In genomic region chr1:218281285-218281684, GRCh38 we compare ENCODE assay signal across 22 cellular contexts. TPM values are rescaled to one million over a fixed set of nuclear protein-coding genes. Genes with fewer than 3 reads are reported as not detected.
A peak's percentile ranks its signal among the peaks of the same experiment; 100 is the strongest.
DNase-seq lines count a peak whose midpoint lies in the region; ATAC-seq, FAIRE-seq and TF ChIP-seq lines count a peak whose summit lies in the region.
"Had no signal": no experiment of that assay in that cellular context is flagged by ENCODE, and none has a peak within 500 bp of the region (broad histone marks: within the 10 kb centered on the region; RNA-seq: fewer than 3 reads in every experiment).

No MANE protein-coding gene starts in this region.

- in situ Hi-C loops in K562 (cut with MboI), result no loop called here

- no peaks in the 10 kb centered on the region for H3K9me1 ChIP-seq in K562 (ENCODE audit: control insufficient read depth, insufficient read depth, low read length)

- TF ChIP-seq CTCF in HEK293 (tag by site-specific recombination; IDR thresholded peaks at IDR 0.05), result no peak
- no peak for TF ChIP-seq CTCF in NB4 (IDR thresholded peaks at IDR 0.05; ENCODE audit: low read depth, low read length)
- TF ChIP-seq CTCF in K562 (IDR thresholded peaks at IDR 0.05 in 2 of 3, conservative IDR thresholded peaks at IDR 0.05 in 1 of 3; ENCODE audit: insufficient read depth in 2 of 3, low read depth in 1 of 3, low read length in 3 of 3), result peak in 2 of 3 experiments; percentile 32 to 37; a peak in 3 of 6 replicates
- no peak for TF ChIP-seq CTCF in kidney (IDR thresholded peaks at IDR 0.05; ENCODE audit: borderline replicate concordance, extremely low read depth, insufficient read depth)

- H3K79me2 ChIP-seq in K562 (ENCODE audit: control insufficient read depth, insufficient read depth, low read length), result peaks cover 12% of the 10 kb centered on the region

- no peak for TF ChIP-seq EP300 in K562 (IDR thresholded peaks at IDR 0.05; ENCODE audit: low read length)

- H3K36me3 ChIP-seq in HEK293 (ENCODE audit: control insufficient read depth in 2 of 2, insufficient read depth in 1 of 2, low read length in 2 of 2) (no peaks in the 10 kb centered on the region), K562 (ENCODE audit: control insufficient read depth, insufficient read depth, low read length) (peaks cover 2% of the 10 kb centered on the region; the same call in 1 of the 3 replicates), kidney (ENCODE audit: control insufficient read depth in 1 of 2, insufficient read depth in 2 of 2, low read length in 2 of 2) (no peaks in the 10 kb centered on the region)
- H3K36me3 ChIP-seq: BLaER1 treated with 17β-estradiol and CSF1 and Interleukin-3, amounts not matched to agents 10 nM and 100 nM; esophagus squamous epithelium; heart left ventricle; thoracic aorta had no signal

- H3K4me3 ChIP-seq in HEK293 (ENCODE audit: low read depth, low read length) (no peak overlapping the region), NB4 (ENCODE audit: low read depth, low read length) (no peak overlapping the region), K562 (no peak overlapping the region), kidney (ENCODE audit: low read length in 2 of 2) (no peak overlapping the region)
- H3K4me3 ChIP-seq: BLaER1 treated with 17β-estradiol and CSF1 and Interleukin-3, amounts not matched to agents 10 nM and 100 nM; esophagus squamous epithelium; heart left ventricle; thoracic aorta had no signal

- TF ChIP-seq POLR2A in NB4 (IDR thresholded peaks at IDR 0.05; ENCODE audit: extremely low read depth, insufficient read length) (no peak), K562 (conservative IDR thresholded peaks at IDR 0.05) (no peak)

- no peak for FAIRE-seq in K562 (lab: Jason Lieb, UNC)
- no peak for FAIRE-seq in kidney (lab: Jason Lieb, UNC)

- BruUV-seq in K562 (replicated peaks; lab: Mats Ljungman, UMichigan), result no TSS peak

- H3K4me2 ChIP-seq in K562 (ENCODE audit: insufficient read depth, low read length), result no peak overlapping the region
- H3K4me2 ChIP-seq: BLaER1 treated with 17β-estradiol and CSF1 and Interleukin-3, amounts not matched to agents 10 nM and 100 nM had no signal

- H3K9me3 ChIP-seq in HEK293 (ENCODE audit: control insufficient read depth, insufficient read depth, low read depth, low read length), result no peaks in the 10 kb centered on the region
- H3K9me3 ChIP-seq in K562 (replicated peaks; ENCODE audit: control insufficient read depth, insufficient read depth, low read depth, low read length), result 0 out of 2 replicates have a peak, but pooled peaks cover 6% of the 10 kb centered on the region
- H3K9me3 ChIP-seq in kidney (ENCODE audit: control insufficient read depth in 1 of 2, low read length in 2 of 2), result no peaks in the 10 kb centered on the region
- H3K9me3 ChIP-seq: BLaER1 treated with 17β-estradiol and CSF1 and Interleukin-3, amounts not matched to agents 10 nM and 100 nM; esophagus squamous epithelium; thoracic aorta had no signal

- ATAC-seq in K562, result no peak
- ATAC-seq: heart left ventricle; stimulated activated effector memory CD8-positive, alpha-beta T cell treated with anti-CD3 and anti-CD28 coated beads, Interleukin-12 subunit alpha, Interleukin-12 subunit beta, amount 100 ng/mL, for 72 hours had no signal

- no peak overlapping the region for H2AFZ ChIP-seq in K562 (ENCODE audit: low read depth, low read length)

- POLR2A ChIA-PET in HEK293 (lab: Yijun Ruan, JAX), result no interaction called here
- POLR2A ChIA-PET in K562 (lab: Yijun Ruan, JAX), result no interaction called here

- H3K4me1 ChIP-seq in HEK293 (ENCODE audit: control insufficient read depth, insufficient read depth, low read length) (no peaks in the 10 kb centered on the region), K562 (replicated peaks in 1 of 2; ENCODE audit: control insufficient read depth in 2 of 2, insufficient read depth in 2 of 2, low read length in 2 of 2) (peaks cover 2 to 7% of the 10 kb centered on the region in 2 experiments; a peak in 4 of 5 replicates), kidney (ENCODE audit: control insufficient read depth in 1 of 2, insufficient read depth in 1 of 2, low read depth in 1 of 2, low read length in 2 of 2) (peaks cover 0 to 4% of the 10 kb centered on the region in 2 donors)

- 0 out of 4 replicates have a peak, but pooled peaks of 1 of the 2 experiments have one; percentile 16 for TF ChIP-seq RAD21 in K562 (CRISPR knock-in tag; conservative IDR thresholded peaks at IDR 0.05 in 1 of 2, IDR thresholded peaks at IDR 0.05 in 1 of 2)

- H4K20me1 ChIP-seq in K562 (replicated peaks; ENCODE audit: control insufficient read depth, insufficient read depth, low read length), result no peaks in the 10 kb centered on the region

- CTCF ChIA-PET in HEK293 (lab: Yijun Ruan, JAX), result interaction anchor here (0.7 to 1.4 kb wide), 3 partner anchors 18 to 21 kb away, joined by 3 to 7 read pairs (median 7); no protein-coding TSS in a partner anchor
- CTCF ChIA-PET in K562 (lab: Yijun Ruan, JAX; ENCODE audit: low intra/inter-chr PET ratio), result no interaction called here

- DNase-seq in DMS53 treated with DMSO at 0.1 percent for 48 hours (lab: John Stamatoyannopoulos, UW; ENCODE audit: unreplicated experiment) (peak; percentile 6), NB4 (ENCODE audit: low read depth) (peak; percentile 13), K562 (ENCODE audit: extremely low read depth in 1 of 4, low spot score in 3 of 4) (no peak), retina (no peak), kidney (no peak), hepatic stellate cell (ENCODE audit: low spot score) (no peak)
- DNase-seq: activated CD4-positive, alpha-beta T cell treated with anti-CD3 and anti-CD28 coated beads, Interleukin-2, amount 10 ng/mL, durations not matched to agents 7 days and 5 days; activated CD8-positive, alpha-beta memory T cell treated with anti-CD3 and anti-CD28 coated beads, Interleukin-2, amount 50 U/mL, for 4 hours; activated gamma-delta T cell; amniotic stem cell; DMS79; esophagus squamous epithelium; H9; heart left ventricle; Karpas-422; NCI-H1694 treated with DMSO at 0.1 percent for 48 hours; NCI-H510A had no signal

- WGBS in K562 (ENCODE audit: insufficient coverage, low coverage, missing lambda C conversion rate), result 6% methylated on average over 4 of the region's 4 CpGs

- H3K9ac ChIP-seq in K562 (ENCODE audit: insufficient read depth in 1 of 2, low read depth in 2 of 2, low read length in 2 of 2) (no peak overlapping the region), kidney (ENCODE audit: low read length in 2 of 2) (no peak overlapping the region)
- H3K9ac ChIP-seq: BLaER1 treated with 17β-estradiol and CSF1 and Interleukin-3, amounts not matched to agents 10 nM and 100 nM had no signal

- H3K27ac ChIP-seq in HEK293 (ENCODE audit: extremely low read depth, low read depth, low read length) (no peak overlapping the region), K562 (ENCODE audit: extremely low read depth, low read depth, low read length) (no peak overlapping the region), kidney (ENCODE audit: low read depth in 2 of 2, low read length in 2 of 2) (no peak overlapping the region)
- H3K27ac ChIP-seq: BLaER1 treated with 17β-estradiol and CSF1 and Interleukin-3, amounts not matched to agents 10 nM and 100 nM; esophagus squamous epithelium; heart left ventricle; RWPE1; thoracic aorta had no signal

- intact Hi-C loops in K562 (cut with micrococcal nuclease) (no loop called here), kidney (cut with DNase I) (no loop called here)

- no peaks in the 10 kb centered on the region for H3K27me3 ChIP-seq in K562 (ENCODE audit: control insufficient read depth in 2 of 2, insufficient read depth in 2 of 2, low read length in 2 of 2)
- H3K27me3 ChIP-seq: BLaER1 treated with 17β-estradiol and CSF1 and Interleukin-3, amounts not matched to agents 10 nM and 100 nM; esophagus squamous epithelium had no signal

TF ChIP-seq in K562, 482 proteins besides CTCF, POLR2A, EP300 and RAD21:
- TF ChIP-seq TRIM28 (IDR thresholded peaks at IDR 0.05) (peak; percentile 56; the same call in 1 of the 2 replicates), E2F5 (CRISPR knock-in tag; IDR thresholded peaks at IDR 0.05) (no peak), CBX3 (IDR thresholded peaks at IDR 0.05; ENCODE audit: borderline replicate concordance in 1 of 2, low read length in 2 of 2) (peak in 1 of 2 experiments; percentile 58; a peak in 1 of 3 replicates), ARID1B (IDR thresholded peaks at IDR 0.05) (no peak)

RNA-seq across cellular contexts. Expression of gene RRP15, which starts 3.8 kb away (rescaled TPM):
- total RNA-seq in K562 (2011; cell fraction: chromatin; rRNA removed; ENCODE audit: low replicate concordance), result 7.8 and 25.2 TPM in 2 replicates
- 4.5 TPM in 2 replicates for total RNA-seq in K562 (2011; cell fraction: nucleolus; rRNA removed)
- 10.2 and 16.1 TPM in 2 replicates for total RNA-seq in K562 (2011; cell fraction: nucleoplasm; rRNA removed)
- total RNA-seq in K562 (2014; rRNA removed) (14.8 and 17.5 TPM in 2 replicates), K562 (2014; rRNA removed; fragmentation: Illumina TruSeq; extraction: Trizol) (58.1 and 72.6 TPM in 2 replicates), K562 (2015; rRNA removed; fragmentation: Illumina TruSeq; extraction: Trizol) (35.8 and 36.9 TPM in 2 replicates), K562 (2021) (42.1 and 42.9 TPM in 2 replicates), kidney (21.4 TPM)
- polyA plus RNA-seq in K562 (2011; rRNA removed) (6.5 and 9.5 TPM in 2 replicates), K562 (2014; fragmentation: Illumina TruSeq; extraction: Trizol) (16.0 and 20.1 TPM in 2 replicates), K562 (2014; fragmentation: Nextera tagmentation; extraction: Ambion mirVana) (10 to 100 TPM; 29.3 to 54.8 TPM), K562 (2014; rRNA removed) (9.2 and 12.5 TPM in 2 replicates), kidney (ENCODE audit: insufficient read depth, low read depth, low replicate concordance) (5.9 TPM)
- 1.2 and 2.4 TPM in 2 replicates for polyA plus RNA-seq in K562 (2011; cell fraction: cytosol; rRNA removed)
- polyA plus RNA-seq in K562 (2011; cell fraction: nucleus; rRNA removed), result 2.6 and 2.9 TPM in 2 replicates
- 10.1 and 17.9 TPM in 2 replicates for polyA plus RNA-seq in K562 (2012)
- polyA minus RNA-seq in K562 (2011; rRNA and poly(A)+ RNA removed), result 15.9 and 16.6 TPM in 2 replicates
- polyA minus RNA-seq in K562 (2011; cell fraction: cytosol; rRNA and poly(A)+ RNA removed), result 3.5 and 7.6 TPM in 2 replicates
- polyA minus RNA-seq in K562 (2011; cell fraction: nucleus; rRNA and poly(A)+ RNA removed), result 5.8 and 13.2 TPM in 2 replicates

Comparison
In these comparisons a context has a peak if more than half of its experiments do, and no peak if none do; other contexts are left out.
1. DNase-seq: peak in DMS53 treated with DMSO at 0.1 percent for 48 hours (single experiment) and NB4 (single experiment); none in K562 (0 of 4), retina (single experiment), kidney (single experiment) and hepatic stellate cell (single experiment).
2. CTCF ChIP-seq: peak in K562 (2 of 3); none in HEK293 (single experiment), NB4 (single experiment) and kidney (single experiment).